ENCODE assay signal across 13 cellular contexts in the genomic region with DNA sequence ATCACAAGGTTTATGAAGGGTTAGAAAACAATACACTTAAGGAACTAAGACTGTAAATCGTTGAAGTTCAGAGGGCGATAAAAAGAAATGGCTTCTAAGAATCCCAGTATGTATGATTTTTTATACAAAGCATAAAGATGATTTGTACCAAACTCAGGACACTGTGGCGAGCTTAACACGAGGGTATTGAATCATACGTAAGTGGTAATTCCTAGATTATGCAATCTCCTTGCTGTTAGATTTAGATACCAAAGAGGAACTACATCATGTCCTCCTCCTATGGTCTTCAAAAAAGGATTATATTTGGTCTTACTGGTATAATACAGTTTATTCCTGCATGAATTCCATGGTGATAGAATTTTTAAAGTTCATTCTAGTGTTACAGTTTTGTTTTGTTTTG. TPM values are rescaled to one million over a fixed set of nuclear protein-coding genes. Genes with fewer than 3 reads are reported as not detected.
DNase-seq lines count a peak whose midpoint lies in the region; ATAC-seq and TF ChIP-seq lines count a peak whose summit lies in the region.
"Had no signal": no experiment of that assay in that cellular context is flagged by ENCODE, and none has a peak within 500 bp of the region (broad histone marks: within the 10 kb centered on the region; RNA-seq: fewer than 3 reads in every experiment).

No MANE protein-coding gene starts in this region.

- H2AFZ ChIP-seq in neuronal stem cell (ENCODE audit: low read length) = no peak overlapping the region

- no peak overlapping the region for H4K91ac ChIP-seq in neuronal stem cell (ENCODE audit: low read depth, low read length, poor library complexity)

- H4K8ac ChIP-seq in neuronal stem cell (ENCODE audit: low read depth, low read length) = no peak overlapping the region

- H3K9me3 Mint-ChIP-seq in activated T-cell treated with anti-CD3 and anti-CD28 coated beads, Interleukin-2, amount 50 U/mL, for 72 hours = no peaks in the 10 kb centered on the region

- no peak overlapping the region for H3K4ac ChIP-seq in neuronal stem cell (ENCODE audit: low read length)

- peaks cover 5 to 10% of the 10 kb centered on the region in 2 donors for H3K36me3 Mint-ChIP-seq in activated T-cell treated with anti-CD3 and anti-CD28 coated beads, Interleukin-2, amount 50 U/mL, for 72 hours (ENCODE audit: insufficient read depth in 2 of 2)

- no peak overlapping the region for H3K18ac ChIP-seq in neuronal stem cell (ENCODE audit: low read length)

- H3K4me3 Mint-ChIP-seq in activated T-cell treated with anti-CD3 and anti-CD28 coated beads, Interleukin-2, amount 50 U/mL, for 72 hours = peak overlapping the region; percentile 56 to 73

- H3K36me3 ChIP-seq in neuronal stem cell (replicated peaks in 1 of 2; ENCODE audit: control insufficient read depth in 2 of 2, insufficient read depth in 2 of 2, low read length in 2 of 2) = no peaks in the 10 kb centered on the region
- H3K36me3 ChIP-seq: ascending aorta had no signal

- H3K9ac ChIP-seq in neuronal stem cell (ENCODE audit: low read depth, low read length, poor library complexity) = no peak overlapping the region
- H3K9ac ChIP-seq: SK-N-SH had no signal

- peaks cover 97% of the 10 kb centered on the region for H3K4me1 Mint-ChIP-seq in activated T-cell treated with anti-CD3 and anti-CD28 coated beads, Interleukin-2, amount 50 U/mL, for 72 hours (ENCODE audit: low read depth)

- no peak for DNase-seq in activated T-cell treated with anti-CD3 and anti-CD28 coated beads, Interleukin-2, amount 50 U/mL, for 72 hours
- DNase-seq in activated T-cell treated with anti-CD3 and anti-CD28 coated beads for 4 hours = no peak
- DNase-seq in RPMI7951 (ENCODE audit: low read depth) = peak; percentile 20
- peak; percentile 44 to 86 for DNase-seq in cardiac fibroblast (ENCODE audit: low read depth in 2 of 2)
- DNase-seq in omental fat pad (ENCODE audit: low spot score) = no peak
- no peak for DNase-seq in neuronal stem cell (ENCODE audit: low spot score)
- no peak for DNase-seq in NCI-H2081 (lab: John Stamatoyannopoulos, UW)
- DNase-seq: heart right ventricle, NCI-H187, SK-N-SH had no signal

- no peak overlapping the region for H2AK5ac ChIP-seq in neuronal stem cell (ENCODE audit: low read depth, low read length)

- peak in 1 of 2 donors; percentile 14 for ATAC-seq in activated T-cell treated with anti-CD3 and anti-CD28 coated beads, Interleukin-2, amount 50 U/mL, for 72 hours (replicated peaks in 1 of 2)
- ATAC-seq in omental fat pad (ENCODE audit: low FRiP score) (peak; percentile 49), GM18520 (IDR thresholded peaks at IDR 0.05; ENCODE audit: unreplicated experiment) (no peak)
- ATAC-seq: HCT116 had no signal

- no peak overlapping the region for H2BK5ac ChIP-seq in neuronal stem cell (ENCODE audit: low read length)

- H2BK120ac ChIP-seq in neuronal stem cell (ENCODE audit: low read depth, low read length) = no peak overlapping the region

- no peaks in the 10 kb centered on the region for H3K79me1 ChIP-seq in neuronal stem cell (ENCODE audit: low read depth, low read length)

- no peak overlapping the region for H2BK12ac ChIP-seq in neuronal stem cell (ENCODE audit: low read length)

- no peaks in the 10 kb centered on the region for H3K27me3 Mint-ChIP-seq in activated T-cell treated with anti-CD3 and anti-CD28 coated beads, Interleukin-2, amount 50 U/mL, for 72 hours (ENCODE audit: low read depth)

- H3K23ac ChIP-seq in neuronal stem cell (ENCODE audit: low read depth, low read length, poor library complexity) = no peak overlapping the region

- no peak overlapping the region for H3K27ac ChIP-seq in neuronal stem cell (replicated peaks; ENCODE audit: low read length)
- H3K27ac ChIP-seq: ascending aorta had no signal

- peak overlapping the region; percentile 14 for H3K27ac Mint-ChIP-seq in activated T-cell treated with anti-CD3 and anti-CD28 coated beads, Interleukin-2, amount 50 U/mL, for 72 hours

- no peaks in the 10 kb centered on the region for H3K27me3 ChIP-seq in neuronal stem cell (ENCODE audit: control insufficient read depth in 3 of 3, insufficient read depth in 3 of 3, low read depth in 1 of 3, low read length in 3 of 3)
- H3K27me3 ChIP-seq: ascending aorta, heart right ventricle had no signal

- no peak overlapping the region for H2BK15ac ChIP-seq in neuronal stem cell (ENCODE audit: low read length)

- no peak overlapping the region for H3K4me3 ChIP-seq in cardiac fibroblast (replicated peaks in 1 of 2; ENCODE audit: low read depth in 2 of 2, low read length in 2 of 2)
- no peak overlapping the region for H3K4me3 ChIP-seq in neuronal stem cell (ENCODE audit: low read length in 2 of 2)
- H3K4me3 ChIP-seq: ascending aorta, heart right ventricle had no signal

- no CpG with 5 or more reads among the region's 5 CpGs for WGBS in neuronal stem cell (ENCODE audit: extremely low coverage in 2 of 2, insufficient read length in 2 of 2, insufficient replicate concordance in 1 of 2), 2 donors

- no peak overlapping the region for H3K14ac ChIP-seq in neuronal stem cell (ENCODE audit: low read length)

- TF ChIP-seq CTCF in cardiac fibroblast (IDR thresholded peaks at IDR 0.05; ENCODE audit: low read depth, low read length) = no peak
- TF ChIP-seq CTCF in omental fat pad (IDR thresholded peaks at IDR 0.05) = no peak

- H3K9me3 ChIP-seq in neuronal stem cell (replicated peaks in 1 of 2; ENCODE audit: control insufficient read depth in 2 of 2, insufficient read depth in 1 of 2, low read depth in 1 of 2, low read length in 2 of 2) = no peaks in the 10 kb centered on the region
- H3K9me3 ChIP-seq: ascending aorta, heart right ventricle, SK-N-SH had no signal

- no peak overlapping the region for H3K4me2 ChIP-seq in neuronal stem cell (ENCODE audit: insufficient read depth, low read length, poor library complexity, severe bottlenecking)
- H3K4me2 ChIP-seq: SK-N-SH had no signal

- H3K4me1 ChIP-seq in neuronal stem cell (ENCODE audit: control insufficient read depth in 2 of 2, insufficient read depth in 1 of 2, low read depth in 1 of 2, low read length in 2 of 2) = peaks cover 3% of the 10 kb centered on the region in 2 donors
- H3K4me1 ChIP-seq: ascending aorta had no signal

RNA-seq across cellular contexts. Expression of a gene that starts 23.9 kb away (rescaled TPM):
- total RNA-seq in activated T-cell treated with anti-CD3 and anti-CD28 coated beads, Interleukin-2, amount 50 U/mL, for 72 hours = 100 to 1,000 TPM; 151 to 167 TPM
- 16.6 and 19.1 TPM in 2 replicates for total RNA-seq in RPMI7951 (2014; rRNA removed; shearing (Covaris generic))
- 100 to 1,000 TPM in 1 of 4 donors, 10 to 100 TPM in 3; 26.4 to 151 (median 46.6) TPM for total RNA-seq in omental fat pad
- 5.6 TPM for polyA plus RNA-seq in neuronal stem cell (2013, experiment 1 of 2)
- polyA plus RNA-seq in neuronal stem cell (2013, experiment 2 of 2) = 5.6 TPM

Comparison
In these comparisons a context has a peak if more than half of its experiments do, and no peak if none do; other contexts are left out.
1. DNase-seq: peak in RPMI7951 (single experiment) and cardiac fibroblast (2 of 2); none in activated T-cell treated with anti-CD3 and anti-CD28 coated beads, Interleukin-2, amount 50 U/mL, for 72 hours (0 of 2), activated T-cell treated with anti-CD3 and anti-CD28 coated beads for 4 hours (single experiment), omental fat pad (single experiment), neuronal stem cell (single experiment) and NCI-H2081 (0 of 2).